ENCODE assay signal across 9 cellular contexts in the genomic region with DNA sequence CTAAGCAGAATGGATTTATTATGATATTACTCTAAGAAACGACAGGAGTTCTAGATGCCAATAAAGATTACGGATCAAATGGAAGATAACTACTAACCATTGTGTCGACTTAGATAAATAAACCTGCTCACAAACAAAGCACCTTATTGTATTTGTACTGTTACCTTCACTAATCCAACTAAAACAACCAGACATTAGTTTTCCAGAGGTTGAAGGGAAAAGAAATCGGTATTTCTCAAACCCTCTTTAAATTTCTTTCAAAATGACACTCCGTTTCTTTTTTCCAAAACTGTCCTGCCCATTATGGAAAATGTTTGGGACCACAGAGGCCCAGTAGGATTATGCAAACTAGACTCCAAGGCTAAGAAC. TPM values are rescaled to one million over a fixed set of nuclear protein-coding genes. Genes with fewer than 3 reads are reported as not detected.
A peak's percentile ranks its signal among the peaks of the same experiment; 100 is the strongest.
DNase-seq lines count a peak whose midpoint lies in the region; ATAC-seq and TF ChIP-seq lines count a peak whose summit lies in the region.
"Had no signal": no experiment of that assay in that cellular context is flagged by ENCODE, and none has a peak within 500 bp of the region (broad histone marks: within the 10 kb centered on the region; RNA-seq: fewer than 3 reads in every experiment).

No MANE protein-coding gene starts in this region.

- H3K27ac ChIP-seq in tibial nerve = peak overlapping the region in 3 of 4 donors; percentile 2 to 89 (median 86)
- H3K27ac ChIP-seq in SJCRH30 = no peak overlapping the region

- H3K27ac Mint-ChIP-seq in activated naive CD4-positive, alpha-beta T cell treated with anti-CD3 and anti-CD28 coated beads, Interleukin-2, amount 50 U/mL, for 24 hours = peak overlapping the region; percentile 38
- peak overlapping the region in 1 of 2 donors; percentile 89 for H3K27ac Mint-ChIP-seq in activated naive CD4-positive, alpha-beta T cell treated with anti-CD3 and anti-CD28 coated beads, Interleukin-2, amount 50 U/mL, for 72 hours
- H3K27ac Mint-ChIP-seq in activated naive CD8-positive, alpha-beta T cell treated with anti-CD3 and anti-CD28 coated beads, Interleukin-2, amount 50 U/mL, for 24 hours = peak overlapping the region; percentile 29
- H3K27ac Mint-ChIP-seq in mesothelial cell of epicardium = peak overlapping the region; percentile 0

- DNase-seq in activated naive CD4-positive, alpha-beta T cell treated with anti-CD3 and anti-CD28 coated beads, Interleukin-2, amount 50 U/mL, for 72 hours (ENCODE audit: low spot score in 2 of 2) = no peak
- no peak for DNase-seq in activated naive CD8-positive, alpha-beta T cell treated with anti-CD3 and anti-CD28 coated beads, Interleukin-2, amount 50 U/mL, for 24 hours
- DNase-seq in mesothelial cell of epicardium (ENCODE audit: low spot score in 2 of 2, unreplicated experiment in 2 of 2) (no peak), tibial nerve (ENCODE audit: low spot score in 2 of 2) (no peak), SJCRH30 (no peak)
- DNase-seq: activated CD4-positive, alpha-beta T cell treated with anti-CD3 and anti-CD28 coated beads, Interleukin-2, amount 50 U/mL, for 4 hours had no signal

- H3K4me1 ChIP-seq in tibial nerve (peaks cover 0 to 45% (median 10%) of the 10 kb centered on the region in 4 donors), SJCRH30 (no peaks in the 10 kb centered on the region)

- H3K27me3 Mint-ChIP-seq in activated naive CD4-positive, alpha-beta T cell treated with anti-CD3 and anti-CD28 coated beads, Interleukin-2, amount 50 U/mL, for 24 hours = no peaks in the 10 kb centered on the region
- no peaks in the 10 kb centered on the region for H3K27me3 Mint-ChIP-seq in activated naive CD8-positive, alpha-beta T cell treated with anti-CD3 and anti-CD28 coated beads, Interleukin-2, amount 50 U/mL, for 24 hours
- H3K27me3 Mint-ChIP-seq in mesothelial cell of epicardium (ENCODE audit: low read depth) = peaks cover 8% of the 10 kb centered on the region

- H3K36me3 ChIP-seq in tibial nerve (no peaks in the 10 kb centered on the region), SJCRH30 (no peaks in the 10 kb centered on the region)

- 73 to 80% methylated on average over 5 of the region's 5 CpGs for WGBS in tibial nerve, 2 donors

- H3K9me3 ChIP-seq in tibial nerve (no peaks in the 10 kb centered on the region), SJCRH30 (replicated peaks) (no peaks in the 10 kb centered on the region)

- H3K36me3 Mint-ChIP-seq in activated naive CD4-positive, alpha-beta T cell treated with anti-CD3 and anti-CD28 coated beads, Interleukin-2, amount 50 U/mL, for 24 hours = no peaks in the 10 kb centered on the region
- H3K36me3 Mint-ChIP-seq in activated naive CD4-positive, alpha-beta T cell treated with anti-CD3 and anti-CD28 coated beads, Interleukin-2, amount 50 U/mL, for 72 hours = peaks cover 23 to 26% of the 10 kb centered on the region in 2 donors
- H3K36me3 Mint-ChIP-seq in activated naive CD8-positive, alpha-beta T cell treated with anti-CD3 and anti-CD28 coated beads, Interleukin-2, amount 50 U/mL, for 24 hours (ENCODE audit: low read depth) = peaks cover 14% of the 10 kb centered on the region
- H3K36me3 Mint-ChIP-seq in mesothelial cell of epicardium = no peaks in the 10 kb centered on the region

- peaks cover 65% of the 10 kb centered on the region for H3K4me1 Mint-ChIP-seq in activated naive CD4-positive, alpha-beta T cell treated with anti-CD3 and anti-CD28 coated beads, Interleukin-2, amount 50 U/mL, for 24 hours
- peaks cover 58% of the 10 kb centered on the region for H3K4me1 Mint-ChIP-seq in activated naive CD8-positive, alpha-beta T cell treated with anti-CD3 and anti-CD28 coated beads, Interleukin-2, amount 50 U/mL, for 24 hours
- H3K4me1 Mint-ChIP-seq in mesothelial cell of epicardium = peaks cover 52% of the 10 kb centered on the region

- no peak for TF ChIP-seq POLR2A in tibial nerve (IDR thresholded peaks at IDR 0.05)

- no peak for ATAC-seq in activated naive CD4-positive, alpha-beta T cell treated with anti-CD3 and anti-CD28 coated beads, Interleukin-2, amount 50 U/mL, for 72 hours
- ATAC-seq in activated naive CD8-positive, alpha-beta T cell treated with anti-CD3 and anti-CD28 coated beads, Interleukin-2, amount 50 U/mL, for 24 hours = no peak
- ATAC-seq in HG02610 (IDR thresholded peaks at IDR 0.05; ENCODE audit: unreplicated experiment) (no peak), HG02970 (IDR thresholded peaks at IDR 0.05; ENCODE audit: low FRiP score, unreplicated experiment) (no peak)

- H3K4me3 Mint-ChIP-seq in activated naive CD4-positive, alpha-beta T cell treated with anti-CD3 and anti-CD28 coated beads, Interleukin-2, amount 50 U/mL, for 24 hours = peak overlapping the region; percentile 94
- H3K4me3 Mint-ChIP-seq in activated naive CD8-positive, alpha-beta T cell treated with anti-CD3 and anti-CD28 coated beads, Interleukin-2, amount 50 U/mL, for 24 hours = peak overlapping the region; percentile 91
- H3K4me3 Mint-ChIP-seq in mesothelial cell of epicardium = peak overlapping the region; percentile 95

- TF ChIP-seq CTCF in mesothelial cell of epicardium (IDR thresholded peaks at IDR 0.05; ENCODE audit: unreplicated experiment) = no peak
- no peak for TF ChIP-seq CTCF in tibial nerve (IDR thresholded peaks at IDR 0.05)

- H3K27me3 ChIP-seq in tibial nerve (no peaks in the 10 kb centered on the region), SJCRH30 (no peaks in the 10 kb centered on the region)

- no peaks in the 10 kb centered on the region for H3K9me3 Mint-ChIP-seq in activated naive CD4-positive, alpha-beta T cell treated with anti-CD3 and anti-CD28 coated beads, Interleukin-2, amount 50 U/mL, for 24 hours
- H3K9me3 Mint-ChIP-seq in activated naive CD4-positive, alpha-beta T cell treated with anti-CD3 and anti-CD28 coated beads, Interleukin-2, amount 50 U/mL, for 72 hours = no peaks in the 10 kb centered on the region
- H3K9me3 Mint-ChIP-seq in activated naive CD8-positive, alpha-beta T cell treated with anti-CD3 and anti-CD28 coated beads, Interleukin-2, amount 50 U/mL, for 24 hours = no peaks in the 10 kb centered on the region
- H3K9me3 Mint-ChIP-seq in mesothelial cell of epicardium = no peaks in the 10 kb centered on the region

- H3K4me3 ChIP-seq in tibial nerve = peak overlapping the region in 1 of 4 donors; percentile 85
- H3K4me3 ChIP-seq in SJCRH30 = no peak overlapping the region

- no peak for TF ChIP-seq EP300 in tibial nerve (IDR thresholded peaks at IDR 0.05)

RNA-seq across cellular contexts. Expression of a gene that starts 2.8 kb away (rescaled TPM):
- total RNA-seq in activated naive CD4-positive, alpha-beta T cell treated with anti-CD3 and anti-CD28 coated beads, Interleukin-2, amount 50 U/mL, for 72 hours = 10 to 100 TPM; 43.6 to 54.6 TPM
- total RNA-seq in mesothelial cell of epicardium = 41.4 to 45.8 TPM (median 42.5 TPM) in 3 replicates
- total RNA-seq in tibial nerve = 10 to 100 TPM; 10.2 to 15.3 (median 14.5) TPM
- 26.6 and 30.9 TPM in 2 replicates for total RNA-seq in SJCRH30 (2014; rRNA removed; shearing (Covaris generic))
